In genomic region chr14:87712386-87713113, GRCh38 we compare ENCODE assay signal across 18 cellular contexts.
DNase-seq lines count a peak whose midpoint lies in the region; ATAC-seq, FAIRE-seq and TF ChIP-seq lines count a peak whose summit lies in the region.
"Had no signal": no experiment of that assay in that cellular context is flagged by ENCODE, and none has a peak within 500 bp of the region (broad histone marks: within the 10 kb centered on the region; RNA-seq: fewer than 3 reads in every experiment).

No MANE protein-coding gene starts in this region.

- DNase-seq in AG08395 (ENCODE audit: low spot score): peak; percentile 9
- peak; percentile 9 for DNase-seq in ELF-1 (ENCODE audit: low read depth, low spot score)
- no peak for DNase-seq in kidney epithelial cell (ENCODE audit: low read depth)
- DNase-seq in AML-193 (lab: John Stamatoyannopoulos, UW): no peak
- DNase-seq in activated CD4-positive, alpha-beta memory T cell treated with anti-CD3 and anti-CD28 coated beads, Interleukin-2, amount 10 ng/mL, durations not matched to agents 7 days and 5 days: no peak
- no peak for DNase-seq in GM19239 (ENCODE audit: insufficient read length, low spot score)
- DNase-seq: activated CD4-positive, alpha-beta T cell treated with anti-CD3 and anti-CD28 coated beads for 4 hours; activated T-cell treated with anti-CD3 and anti-CD28 coated beads, Interleukin-2, amount 50 U/mL, for 1 hour; GOT3; left lung; SIG-M5; stimulated activated CD4-positive, alpha-beta T cell treated with anti-CD3 and anti-CD28 coated beads, Interleukin-15, amount 100 ng/mL, for 24 hours; stimulated activated naive CD8-positive, alpha-beta T cell treated with anti-CD3 and anti-CD28 coated beads, Interleukin-15, amount 100 ng/mL, for 72 hours had no signal

- no peaks in the 10 kb centered on the region for H3K27me3 Mint-ChIP-seq in activated CD4-positive, alpha-beta memory T cell treated with anti-CD3 and anti-CD28 coated beads, Interleukin-2, amount 10 ng/mL, durations not matched to agents 7 days and 5 days
- H3K27me3 Mint-ChIP-seq: stimulated activated naive CD8-positive, alpha-beta T cell treated with anti-CD3 and anti-CD28 coated beads, Interleukin-15, amount 100 ng/mL, for 72 hours had no signal

- FAIRE-seq in GM19239 (lab: Jason Lieb, UNC): no peak
- FAIRE-seq: HTR-8/SVneo had no signal

- no peaks in the 10 kb centered on the region for H3K36me3 Mint-ChIP-seq in activated CD4-positive, alpha-beta memory T cell treated with anti-CD3 and anti-CD28 coated beads, Interleukin-2, amount 10 ng/mL, durations not matched to agents 7 days and 5 days (ENCODE audit: low read depth)
- H3K36me3 Mint-ChIP-seq: activated naive CD4-positive, alpha-beta T cell treated with anti-CD3 and anti-CD28 coated beads, Interleukin-2, amount 50 U/mL, for 72 hours had no signal

- CTCF ChIA-PET in activated CD4-positive, alpha-beta memory T cell treated with anti-CD3 and anti-CD28 coated beads, Interleukin-2, amount 10 ng/mL, durations not matched to agents 7 days and 5 days (lab: Charles Lee): no interaction called here

- H3K27ac Mint-ChIP-seq in activated CD4-positive, alpha-beta memory T cell treated with anti-CD3 and anti-CD28 coated beads, Interleukin-2, amount 10 ng/mL, durations not matched to agents 7 days and 5 days: no peak overlapping the region
- H3K27ac Mint-ChIP-seq: activated naive CD4-positive, alpha-beta T cell treated with anti-CD3 and anti-CD28 coated beads, Interleukin-2, amount 50 U/mL, for 72 hours; stimulated activated naive CD8-positive, alpha-beta T cell treated with anti-CD3 and anti-CD28 coated beads, Interleukin-15, amount 100 ng/mL, for 72 hours had no signal

- H3K4me3 ChIP-seq in kidney epithelial cell (ENCODE audit: low read depth, low read length): no peak overlapping the region
- H3K4me3 ChIP-seq: left lung had no signal

- POLR2A ChIA-PET in activated CD4-positive, alpha-beta memory T cell treated with anti-CD3 and anti-CD28 coated beads, Interleukin-2, amount 10 ng/mL, durations not matched to agents 7 days and 5 days (lab: Charles Lee): no interaction called here

- no peaks in the 10 kb centered on the region for H3K36me3 ChIP-seq in kidney epithelial cell (ENCODE audit: control insufficient read depth, insufficient read depth, low read length)
- H3K36me3 ChIP-seq: left lung had no signal

- peak; percentile 60 for TF ChIP-seq CTCF in VCaP (conservative IDR thresholded peaks at IDR 0.05)
- peak; percentile 14 for TF ChIP-seq CTCF in kidney epithelial cell (IDR thresholded peaks at IDR 0.05; ENCODE audit: insufficient read depth, low read length, poor library complexity, severe bottlenecking)

- H3K9me3 Mint-ChIP-seq in activated CD4-positive, alpha-beta memory T cell treated with anti-CD3 and anti-CD28 coated beads, Interleukin-2, amount 10 ng/mL, durations not matched to agents 7 days and 5 days: no peaks in the 10 kb centered on the region
- H3K9me3 Mint-ChIP-seq: stimulated activated naive CD8-positive, alpha-beta T cell treated with anti-CD3 and anti-CD28 coated beads, Interleukin-15, amount 100 ng/mL, for 72 hours had no signal

- ATAC-seq in GM18858 (IDR thresholded peaks at IDR 0.05; ENCODE audit: unreplicated experiment): no peak
- ATAC-seq: activated naive CD4-positive, alpha-beta T cell treated with anti-CD3 and anti-CD28 coated beads, Interleukin-2, amount 50 U/mL, for 72 hours; esophagus mucosa; left lung; stimulated activated naive CD8-positive, alpha-beta T cell treated with anti-CD3 and anti-CD28 coated beads, Interleukin-15, amount 100 ng/mL, for 72 hours had no signal

- no peaks in the 10 kb centered on the region for H3K4me1 Mint-ChIP-seq in activated CD4-positive, alpha-beta memory T cell treated with anti-CD3 and anti-CD28 coated beads, Interleukin-2, amount 10 ng/mL, durations not matched to agents 7 days and 5 days
- H3K4me1 Mint-ChIP-seq: stimulated activated naive CD8-positive, alpha-beta T cell treated with anti-CD3 and anti-CD28 coated beads, Interleukin-15, amount 100 ng/mL, for 72 hours had no signal

- no peak overlapping the region for H3K27ac ChIP-seq in VCaP
- H3K27ac ChIP-seq: left lung had no signal

- no peaks in the 10 kb centered on the region for H3K27me3 ChIP-seq in kidney epithelial cell (ENCODE audit: control insufficient read depth, insufficient read depth, low read length)
- H3K27me3 ChIP-seq: left lung had no signal

- H3K4me3 Mint-ChIP-seq in activated CD4-positive, alpha-beta memory T cell treated with anti-CD3 and anti-CD28 coated beads, Interleukin-2, amount 10 ng/mL, durations not matched to agents 7 days and 5 days: no peak overlapping the region
- H3K4me3 Mint-ChIP-seq: stimulated activated naive CD8-positive, alpha-beta T cell treated with anti-CD3 and anti-CD28 coated beads, Interleukin-15, amount 100 ng/mL, for 72 hours had no signal

Comparison
In these comparisons a context has a peak if more than half of its experiments do, and no peak if none do; other contexts are left out.
1. DNase-seq: peak in AG08395 (single experiment) and ELF-1 (single experiment); none in kidney epithelial cell (single experiment), AML-193 (0 of 2), activated CD4-positive, alpha-beta memory T cell treated with anti-CD3 and anti-CD28 coated beads, Interleukin-2, amount 10 ng/mL, durations not matched to agents 7 days and 5 days (single experiment) and GM19239 (single experiment).